Comparison of ENCODE assay signal across 8 cellular contexts in the genomic region with DNA sequence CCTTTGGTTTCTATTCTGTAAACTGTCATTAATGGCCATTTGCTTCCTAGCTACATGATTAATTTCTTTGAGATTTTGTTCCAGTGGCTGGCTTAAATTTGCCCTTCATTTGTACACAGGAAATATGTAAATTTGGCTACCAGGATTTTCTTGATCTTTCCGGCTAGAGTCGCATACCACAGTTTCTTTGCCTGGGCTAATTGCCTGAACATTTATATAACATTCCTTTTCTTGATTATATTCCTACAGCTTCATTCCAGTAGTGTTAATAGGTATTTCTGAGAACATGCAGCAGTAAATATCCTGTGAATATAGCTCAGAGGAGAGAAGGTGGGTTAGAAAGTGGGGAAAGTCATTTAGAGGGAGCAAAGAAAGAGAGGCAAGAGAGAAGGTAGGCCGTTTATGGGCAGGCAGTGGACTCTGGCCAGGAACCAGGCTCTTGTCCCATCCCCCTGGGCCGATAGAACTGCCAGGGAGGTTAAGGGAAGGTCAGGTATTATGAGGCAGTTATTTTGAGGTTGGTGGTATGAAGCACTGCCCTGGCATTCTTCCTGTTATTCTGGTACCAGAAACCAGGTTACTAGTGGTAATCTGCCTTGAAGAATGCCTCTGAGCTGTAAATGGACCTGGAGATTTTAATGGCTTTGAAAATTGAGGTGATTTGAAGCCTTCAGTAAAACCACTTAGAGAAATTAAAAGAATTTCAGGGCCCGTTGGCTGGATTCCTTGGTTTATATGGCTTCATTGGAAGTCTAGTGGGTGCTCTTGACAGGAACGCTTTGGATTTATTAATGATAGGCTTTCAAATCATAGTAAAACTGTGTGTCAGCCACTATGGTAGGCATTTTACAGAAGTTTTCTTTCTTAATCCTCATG. TPM values are rescaled to one million over a fixed set of nuclear protein-coding genes. Genes with fewer than 3 reads are reported as not detected.
A peak's percentile ranks its signal among the peaks of the same experiment; 100 is the strongest.
DNase-seq lines count a peak whose midpoint lies in the region; ATAC-seq and TF ChIP-seq lines count a peak whose summit lies in the region.

No MANE protein-coding gene starts in this region.

- H4K20me1 ChIP-seq in mammary epithelial cell (ENCODE audit: insufficient read depth, low read length) = peaks cover 3% of the 10 kb centered on the region

- ATAC-seq in CD4-positive, alpha-beta T cell (ENCODE audit: poor library complexity) = no peak
- ATAC-seq in upper lobe of left lung (ENCODE audit: low FRiP score in 2 of 2) = peak in 1 of 2 donors; percentile 80
- no peak for ATAC-seq in HG02623 (IDR thresholded peaks at IDR 0.05; ENCODE audit: unreplicated experiment)

- CTCF ChIA-PET in CD4-positive, alpha-beta T cell (lab: Charles Lee) = interaction anchor here (0.9 kb wide), 1 partner anchor 42 kb away, joined by 4 read pairs; no protein-coding TSS in a partner anchor
- CTCF ChIA-PET in mammary epithelial cell (lab: Charles Lee; ENCODE audit: low non-redundant PET) = interaction anchor here (0.6 kb wide), 1 partner anchor 108 kb away, joined by 4 read pairs; no protein-coding TSS in a partner anchor

- no TSS peak for BruUV-seq in mammary epithelial cell (replicated peaks; lab: Mats Ljungman, UMichigan)

- H3K27me3 Mint-ChIP-seq in CD4-positive, alpha-beta T cell = no peaks in the 10 kb centered on the region

- dilution Hi-C loops in mammary epithelial cell (cut with HindIII; ENCODE audit: low sequenced_read_pairs) = loop anchor here (5.0 kb wide), 2 partner anchors 41 to 44 kb away; partner anchors contain the start of genes DYNLL1 and POP5

- peaks cover 94% of the 10 kb centered on the region for H3K79me2 ChIP-seq in mammary epithelial cell (ENCODE audit: insufficient read depth, low read length)

- TF ChIP-seq EP300 in upper lobe of left lung (IDR thresholded peaks at IDR 0.05) = no peak

- no peaks in the 10 kb centered on the region for H3K9me3 ChIP-seq in CD4-positive, alpha-beta T cell (ENCODE audit: control insufficient read depth, low read length)
- H3K9me3 ChIP-seq in mammary epithelial cell (replicated peaks; ENCODE audit: insufficient read depth, low read length) = no peaks in the 10 kb centered on the region
- no peaks in the 10 kb centered on the region for H3K9me3 ChIP-seq in liver (ENCODE audit: control insufficient read depth in 4 of 4, low read length in 3 of 4)
- H3K9me3 ChIP-seq in upper lobe of left lung = no peaks in the 10 kb centered on the region

- peak overlapping the region; percentile 66 for H3K4me2 ChIP-seq in mammary epithelial cell (ENCODE audit: insufficient read depth, low read depth, low read length)

- no peak for TF ChIP-seq CTCF in CD4-positive, alpha-beta T cell (IDR thresholded peaks at IDR 0.05)
- TF ChIP-seq CTCF in mammary epithelial cell (conservative IDR thresholded peaks at IDR 0.05 in 1 of 2, IDR thresholded peaks at IDR 0.05 in 1 of 2; ENCODE audit: extremely low read depth in 1 of 2, insufficient read depth in 1 of 2, low read depth in 1 of 2, low read length in 2 of 2) (no peak), liver (IDR thresholded peaks at IDR 0.05; ENCODE audit: low read depth, low read length, missing input control) (no peak), upper lobe of left lung (IDR thresholded peaks at IDR 0.05) (no peak)

- DNase-seq in CD4-positive, alpha-beta T cell = no peak
- DNase-seq in M059J (ENCODE audit: low read depth) (peak; percentile 96), mammary epithelial cell (peak; percentile 74), upper lobe of left lung (peak in 1 of 2 donors; percentile 85), GOT3 (lab: John Stamatoyannopoulos, UW) (no peak), NCI-H345 treated with DMSO at 0.1 percent for 48 hours (lab: John Stamatoyannopoulos, UW; ENCODE audit: unreplicated experiment) (no peak)

- H3K4me3 ChIP-seq in mammary epithelial cell (replicated peaks in 1 of 3; ENCODE audit: insufficient read depth in 1 of 3, low read depth in 2 of 3, low read length in 3 of 3) (peak overlapping the region in 2 of 3 experiments; percentile 1 to 10), liver (ENCODE audit: low read depth in 1 of 3, low read length in 3 of 3) (peak overlapping the region in 2 of 3 donors; percentile 23 to 29), upper lobe of left lung (peak overlapping the region in 2 of 4 donors; percentile 65)

- H3K27ac Mint-ChIP-seq in CD4-positive, alpha-beta T cell = peak overlapping the region; percentile 91

- H3K27me3 ChIP-seq in CD4-positive, alpha-beta T cell (ENCODE audit: control insufficient read depth, insufficient read depth, low read length) = no peaks in the 10 kb centered on the region
- H3K27me3 ChIP-seq in mammary epithelial cell (ENCODE audit: insufficient read depth, low read length) (no peaks in the 10 kb centered on the region), liver (ENCODE audit: control insufficient read depth in 4 of 4, insufficient read depth in 4 of 4, low read length in 3 of 4) (no peaks in the 10 kb centered on the region), upper lobe of left lung (no peaks in the 10 kb centered on the region)

- no peak overlapping the region for H3K27ac ChIP-seq in CD4-positive, alpha-beta T cell (ENCODE audit: low read depth, low read length)
- peak overlapping the region; percentile 58 for H3K27ac ChIP-seq in mammary epithelial cell (ENCODE audit: insufficient read depth, low read depth, low read length)
- peak overlapping the region; percentile 31 to 82 for H3K27ac ChIP-seq in liver (ENCODE audit: low read depth in 1 of 2, low read length in 2 of 2)
- peak overlapping the region; percentile 63 to 93 (median 78) for H3K27ac ChIP-seq in upper lobe of left lung

- H3K36me3 ChIP-seq in mammary epithelial cell (ENCODE audit: insufficient read depth, low read length) = no peaks in the 10 kb centered on the region
- H3K36me3 ChIP-seq in liver (ENCODE audit: control insufficient read depth in 4 of 4, insufficient read depth in 3 of 4, low read depth in 1 of 4, low read length in 3 of 4) = peaks cover 0 to 3% (median under 1%) of the 10 kb centered on the region in 4 donors
- peaks cover 0 to 11% (median 0%) of the 10 kb centered on the region in 4 donors for H3K36me3 ChIP-seq in upper lobe of left lung

- H3K4me1 ChIP-seq in mammary epithelial cell (ENCODE audit: insufficient read depth, low read length) (peaks cover 45% of the 10 kb centered on the region), liver (ENCODE audit: control insufficient read depth in 4 of 4, insufficient read depth in 4 of 4, low read length in 3 of 4) (peaks cover 15 to 59% (median 50%) of the 10 kb centered on the region in 4 donors), upper lobe of left lung (peaks cover 73 to 83% (median 77%) of the 10 kb centered on the region in 4 donors)

- no peaks in the 10 kb centered on the region for H3K9me3 Mint-ChIP-seq in CD4-positive, alpha-beta T cell

- H3K36me3 Mint-ChIP-seq in CD4-positive, alpha-beta T cell (ENCODE audit: low read depth) = peaks cover 81% of the 10 kb centered on the region

- H2AFZ ChIP-seq in mammary epithelial cell (ENCODE audit: low read depth, low read length) = no peak overlapping the region

- peak overlapping the region; percentile 26 for H3K9ac ChIP-seq in mammary epithelial cell (ENCODE audit: insufficient read depth, low read length)
- H3K9ac ChIP-seq in liver (ENCODE audit: low read depth in 1 of 2, low read length in 2 of 2) = peak overlapping the region in 1 of 2 donors; percentile 71

- no peak for TF ChIP-seq POLR2A in upper lobe of left lung (IDR thresholded peaks at IDR 0.05)

- in situ Hi-C loops in mammary epithelial cell (cut with MboI; ENCODE audit: low sequenced_read_pairs in 2 of 2) = no loop called here

- H3K4me1 Mint-ChIP-seq in CD4-positive, alpha-beta T cell (ENCODE audit: low read depth) = peaks cover 74% of the 10 kb centered on the region

- intact Hi-C loops in CD4-positive, alpha-beta T cell (cut with DNase I, micrococcal nuclease) = loop anchor here (5.0 kb wide), 2 partner anchors 44 to 149 kb away; partner anchors contain the start of genes MLEC (in 1 of the 2) and POP5 (in 1 of the 2)
- intact Hi-C loops in mammary epithelial cell (cut with micrococcal nuclease) = loop anchor here (2.0 to 10.0 kb wide), 2 partner anchors 70 to 184 kb away; partner anchors contain the start of gene SRSF9

- H3K4me3 Mint-ChIP-seq in CD4-positive, alpha-beta T cell = peak overlapping the region; percentile 91

- POLR2A ChIA-PET in CD4-positive, alpha-beta T cell (lab: Charles Lee) = interaction anchor here (0.7 to 1.6 kb wide), 6 partner anchors 9 to 246 kb away, joined by 3 to 7 read pairs (median 4); partner anchors contain the start of genes COQ5, DYNLL1 and POP5

- peak in 1 of 2 donors; percentile 28 for TF ChIP-seq RAD21 in liver (IDR thresholded peaks at IDR 0.05)

- WGBS in mammary epithelial cell (ENCODE audit: low coverage, missing lambda C conversion rate) = 18% methylated on average over 6 of the region's 6 CpGs
- WGBS in liver = 18% methylated on average over 6 of the region's 6 CpGs
- WGBS in upper lobe of left lung, 2 donors = 14 to 19% methylated on average over 6 of the region's 6 CpGs

RNA-seq across cellular contexts. Expression of gene RNF10, which starts 4.4 kb away (rescaled TPM):
- total RNA-seq in CD4-positive, alpha-beta T cell = 100 to 1,000 TPM; 441 to 446 TPM
- 94.1 and 135 TPM in 2 replicates for total RNA-seq in M059J (2014; rRNA removed; shearing (Covaris generic))
- total RNA-seq in mammary epithelial cell (100 to 1,000 TPM; 104 to 152 TPM), liver (100 to 1,000 TPM; 102 to 157 TPM), upper lobe of left lung (100 to 1,000 TPM; 189 to 456 (median 243) TPM)
- polyA plus RNA-seq in mammary epithelial cell (111 TPM), liver (10 to 100 TPM; 48.0 to 49.6 TPM)
- polyA minus RNA-seq in mammary epithelial cell = 262 TPM

RNA-seq across cellular contexts. Expression of gene COQ5, which starts 9.6 kb away (rescaled TPM):
- 1 to 10 TPM; 6.9 to 7.1 TPM for total RNA-seq in CD4-positive, alpha-beta T cell
- total RNA-seq in M059J (2014; rRNA removed; shearing (Covaris generic)) = 34.4 and 39.3 TPM in 2 replicates
- total RNA-seq in mammary epithelial cell (10 to 100 TPM; 12.0 to 21.1 TPM), liver (10 to 100 TPM; 25.0 to 29.9 TPM), upper lobe of left lung (10 to 100 TPM in 5 of 6 donors, 1 to 10 TPM in 1; 7.5 to 26.0 (median 16.3) TPM)
- polyA plus RNA-seq in mammary epithelial cell (22.6 TPM), liver (10 to 100 TPM; 31.4 to 33.6 TPM)
- 79.6 TPM for polyA minus RNA-seq in mammary epithelial cell

RNA-seq across cellular contexts. Expression of gene DYNLL1, which starts 42.6 kb away (rescaled TPM):
- total RNA-seq in CD4-positive, alpha-beta T cell = 10 to 100 TPM; 23.6 to 24.5 TPM
- total RNA-seq in M059J (2014; rRNA removed; shearing (Covaris generic)) = 529 and 605 TPM in 2 replicates
- 100 to 1,000 TPM; 210 to 390 TPM for total RNA-seq in mammary epithelial cell
- 723 TPM for polyA plus RNA-seq in mammary epithelial cell
- polyA minus RNA-seq in mammary epithelial cell = 177 TPM
- total RNA-seq in liver = 100 to 1,000 TPM; 101 to 143 TPM
- polyA plus RNA-seq in liver = 100 to 1,000 TPM; 224 to 275 TPM
- total RNA-seq in upper lobe of left lung = 100 to 1,000 TPM in 5 of 6 donors, 10 to 100 TPM in 1; 61.5 to 330 (median 176) TPM

RNA-seq across cellular contexts. Expression of gene POP5, which starts 42.7 kb away (rescaled TPM):
- 10 to 100 TPM; 17.9 to 22.0 TPM for total RNA-seq in CD4-positive, alpha-beta T cell
- 66.2 and 83.0 TPM in 2 replicates for total RNA-seq in M059J (2014; rRNA removed; shearing (Covaris generic))
- total RNA-seq in mammary epithelial cell (10 to 100 TPM; 19.3 to 35.6 TPM), liver (10 to 100 TPM; 20.0 to 20.7 TPM), upper lobe of left lung (10 to 100 TPM; 15.9 to 42.2 (median 33.9) TPM)
- polyA plus RNA-seq in mammary epithelial cell (82.6 TPM), liver (10 to 100 TPM; 27.3 to 37.1 TPM)
- polyA minus RNA-seq in mammary epithelial cell = 16.3 TPM

Comparison
In these comparisons a context has a peak if more than half of its experiments do, and no peak if none do; other contexts are left out.
1. DNase-seq: peak in M059J (single experiment) and mammary epithelial cell (single experiment); none in CD4-positive, alpha-beta T cell (0 of 10), GOT3 (single experiment) and NCI-H345 treated with DMSO at 0.1 percent for 48 hours (single experiment).